Comparison of ENCODE assay signal across 10 cellular contexts in genomic region chr10:69465457-69466157, GRCh38. TPM values are rescaled to one million over a fixed set of nuclear protein-coding genes. Genes with fewer than 3 reads are reported as not detected.
A peak's percentile ranks its signal among the peaks of the same experiment; 100 is the strongest.
DNase-seq lines count a peak whose midpoint lies in the region; ATAC-seq and TF ChIP-seq lines count a peak whose summit lies in the region.
"Had no signal": no experiment of that assay in that cellular context is flagged by ENCODE, and none has a peak within 500 bp of the region (broad histone marks: within the 10 kb centered on the region; RNA-seq: fewer than 3 reads in every experiment).

No MANE protein-coding gene starts in this region.

- H3K9ac ChIP-seq in BLaER1 treated with 17β-estradiol and CSF1 and Interleukin-3, amounts not matched to agents 10 nM and 100 nM, result peak overlapping the region; percentile 27 to 69 (median 57); a peak in 18 of 22 replicates

- H3K9me3 ChIP-seq in BLaER1 treated with 17β-estradiol and CSF1 and Interleukin-3, amounts not matched to agents 10 nM and 100 nM (replicated peaks in 1 of 11), result no peaks in the 10 kb centered on the region
- H3K9me3 ChIP-seq in PC-9 (ENCODE audit: insufficient read depth, low read depth), result no peaks in the 10 kb centered on the region
- no peaks in the 10 kb centered on the region for H3K9me3 ChIP-seq in psoas muscle

- no peak overlapping the region for H2AFZ ChIP-seq in PC-9

- peak overlapping the region; percentile 48 for H3K27ac Mint-ChIP-seq in endothelial cell (ENCODE audit: unreplicated experiment)
- H3K27ac Mint-ChIP-seq: activated CD4-positive, alpha-beta T cell treated with anti-CD3 and anti-CD28 coated beads for 36 hours had no signal

- no peaks in the 10 kb centered on the region for H3K9me3 Mint-ChIP-seq in endothelial cell (ENCODE audit: unreplicated experiment)

- peaks cover 81% of the 10 kb centered on the region for H3K4me1 Mint-ChIP-seq in endothelial cell (ENCODE audit: unreplicated experiment)

- peak overlapping the region; percentile 60 to 96 (median 80) for H3K4me2 ChIP-seq in BLaER1 treated with 17β-estradiol and CSF1 and Interleukin-3, amounts not matched to agents 10 nM and 100 nM
- H3K4me2 ChIP-seq in PC-9, result no peak overlapping the region

- no TSS peak for BruUV-seq in PC-9 (replicated peaks; lab: Mats Ljungman, UMichigan)

- H3K36me3 ChIP-seq in BLaER1 treated with 17β-estradiol and CSF1 and Interleukin-3, amounts not matched to agents 10 nM and 100 nM, result no peaks in the 10 kb centered on the region
- H3K36me3 ChIP-seq in PC-9 (ENCODE audit: low read depth), result no peaks in the 10 kb centered on the region
- H3K36me3 ChIP-seq in psoas muscle (ENCODE audit: insufficient read depth in 1 of 2, low read depth in 1 of 2), result no peaks in the 10 kb centered on the region

- ATAC-seq in psoas muscle (peak in 1 of 4 donors; percentile 5), HG02884 (IDR thresholded peaks at IDR 0.05; ENCODE audit: unreplicated experiment) (no peak), sciatic nerve (no peak)

- peaks cover 7% of the 10 kb centered on the region for H3K27me3 Mint-ChIP-seq in endothelial cell (ENCODE audit: unreplicated experiment)
- H3K27me3 Mint-ChIP-seq: activated CD4-positive, alpha-beta T cell treated with anti-CD3 and anti-CD28 coated beads for 36 hours had no signal

- H3K27ac ChIP-seq in BLaER1 treated with 17β-estradiol and CSF1 and Interleukin-3, amounts not matched to agents 10 nM and 100 nM, result peak overlapping the region; percentile 32 to 91 (median 74); a peak in 21 of 22 replicates
- 0 out of 2 replicates have a peak overlapping the region, but pooled peaks have one; percentile 25 for H3K27ac ChIP-seq in PC-9
- H3K27ac ChIP-seq in psoas muscle, result peak overlapping the region; percentile 87

- TF ChIP-seq CTCF in PC-9 (conservative IDR thresholded peaks at IDR 0.05) (no peak), endothelial cell (IDR thresholded peaks at IDR 0.05; ENCODE audit: unreplicated experiment) (no peak), psoas muscle (IDR thresholded peaks at IDR 0.05) (no peak)

- no peaks in the 10 kb centered on the region for H4K20me1 ChIP-seq in BLaER1 treated with 17β-estradiol and CSF1 and Interleukin-3, amounts not matched to agents 10 nM and 100 nM
- H4K20me1 ChIP-seq in PC-9 (ENCODE audit: insufficient read depth), result no peaks in the 10 kb centered on the region; the same call in 1 of the 2 replicates

- intact Hi-C loops in PC-9 (cut with micrococcal nuclease; ENCODE audit: unreplicated experiment) (no loop called here), psoas muscle (cut with DNase I) (no loop called here), sciatic nerve (cut with DNase I) (no loop called here)

- POLR2A ChIA-PET in PC-9 (lab: Charles Lee; ENCODE audit: unreplicated experiment), result interaction anchor here (0.5 to 1.0 kb wide), 6 partner anchors 15 to 317 kb away, joined by 3 to 5 read pairs (median 3); no protein-coding TSS in a partner anchor

- peak overlapping the region in 2 of 10 experiments; percentile 10 to 26; a peak in 2 of 20 replicates for H3K4me3 ChIP-seq in BLaER1 treated with 17β-estradiol and CSF1 and Interleukin-3, amounts not matched to agents 10 nM and 100 nM
- no peak overlapping the region for H3K4me3 ChIP-seq in PC-9
- no peak overlapping the region for H3K4me3 ChIP-seq in psoas muscle

- H3K79me2 ChIP-seq in PC-9 (ENCODE audit: low read depth), result peaks cover 93% of the 10 kb centered on the region

- H3K27me3 ChIP-seq in BLaER1 treated with 17β-estradiol and CSF1 and Interleukin-3, amounts not matched to agents 10 nM and 100 nM, result no peaks in the 10 kb centered on the region
- no peaks in the 10 kb centered on the region for H3K27me3 ChIP-seq in PC-9 (ENCODE audit: insufficient read depth, low read depth)
- no peaks in the 10 kb centered on the region for H3K27me3 ChIP-seq in psoas muscle (ENCODE audit: insufficient read depth in 3 of 3, low read length in 2 of 3)

- H3K4me1 ChIP-seq in BLaER1 treated with 17β-estradiol and CSF1 and Interleukin-3, amounts not matched to agents 10 nM and 100 nM, result peaks cover 49 to 100% (median 96%) of the 10 kb centered on the region in 10 experiments
- H3K4me1 ChIP-seq in PC-9 (replicated peaks; ENCODE audit: insufficient read depth), result peaks cover 77% of the 10 kb centered on the region
- H3K4me1 ChIP-seq in psoas muscle, result peaks cover 67% of the 10 kb centered on the region

- H3K4me3 Mint-ChIP-seq in endothelial cell (ENCODE audit: unreplicated experiment), result peak overlapping the region; percentile 51
- H3K4me3 Mint-ChIP-seq: activated CD4-positive, alpha-beta T cell treated with anti-CD3 and anti-CD28 coated beads for 36 hours had no signal

- DNase-seq in PC-9 (no peak), endothelial cell (ENCODE audit: low spot score) (no peak), psoas muscle (no peak), NCI-H2107 (lab: John Stamatoyannopoulos, UW) (no peak), DMS153 treated with DMSO at 0.1 percent for 48 hours (lab: John Stamatoyannopoulos, UW; ENCODE audit: unreplicated experiment) (no peak), sciatic nerve (ENCODE audit: low spot score) (no peak)
- DNase-seq: NCI-H1417 had no signal

- peaks cover 40% of the 10 kb centered on the region for H3F3A ChIP-seq in PC-9 (ENCODE audit: insufficient read depth, low read depth)

- H3K36me3 Mint-ChIP-seq in endothelial cell (ENCODE audit: low read depth, unreplicated experiment), result peaks cover 12% of the 10 kb centered on the region

- no peaks in the 10 kb centered on the region for H3K9me2 ChIP-seq in PC-9 (ENCODE audit: insufficient read depth)

- CTCF ChIA-PET in PC-9 (lab: Charles Lee), result interaction anchor here (0.6 to 0.7 kb wide), 4 partner anchors 8 to 50 kb away, joined by 3 to 4 read pairs (median 3); partner anchors contain the start of gene TSPAN15

- 59 to 83% (median 74%) methylated on average over 9 of the region's 9 CpGs for WGBS in psoas muscle, 3 donors

RNA-seq across cellular contexts. Expression of gene TSPAN15, which starts 14.3 kb away (rescaled TPM):
- total RNA-seq in PC-9 (2021) (97.0 and 108 TPM in 2 replicates), endothelial cell (ENCODE audit: unreplicated experiment) (195 TPM), psoas muscle (10 to 100 TPM in 1 of 4 donors, 1 to 10 TPM in 3; 6.3 to 35.0 (median 8.6) TPM), sciatic nerve (103 TPM)
- polyA plus RNA-seq in psoas muscle, result 10 to 100 TPM; 10.7 to 11.7 (median 11.6) TPM

RNA-seq across cellular contexts. Expression of gene TACR2, which starts 48.9 kb away (rescaled TPM):
- total RNA-seq in PC-9 (2021), result 0.23 TPM in 1 of 2 replicates, not detected in the other
- total RNA-seq in endothelial cell (ENCODE audit: unreplicated experiment), result not detected
- total RNA-seq in psoas muscle, result under 1 TPM; 0.21 to 0.46 (median 0.23) TPM
- polyA plus RNA-seq in psoas muscle, result under 1 TPM; 0.25 to 0.61 (median 0.31) TPM
- 0.53 TPM for total RNA-seq in sciatic nerve
- total RNA-seq: activated CD4-positive, alpha-beta T cell treated with anti-CD3 and anti-CD28 coated beads for 36 hours had no signal

Comparison
In these comparisons a context has a peak if more than half of its experiments do, and no peak if none do; other contexts are left out.
1. H3K27ac ChIP-seq: peak in every context shown above with its lines; median percentile 87 in psoas muscle; 74 in BLaER1 treated with 17β-estradiol and CSF1 and Interleukin-3, amounts not matched to agents 10 nM and 100 nM; 25 in PC-9.